ENCODE assay signal across 23 cellular contexts in genomic region chr13:100097821-100098220, GRCh38. TPM values are rescaled to one million over a fixed set of nuclear protein-coding genes. Genes with fewer than 3 reads are reported as not detected.
DNase-seq lines count a peak whose midpoint lies in the region; ATAC-seq, FAIRE-seq and TF ChIP-seq lines count a peak whose summit lies in the region.
"Had no signal": no experiment of that assay in that cellular context is flagged by ENCODE, and none has a peak within 500 bp of the region (broad histone marks: within the 10 kb centered on the region; RNA-seq: fewer than 3 reads in every experiment).

No MANE protein-coding gene starts in this region.

- no peak for TF ChIP-seq EP300 in HepG2 (IDR thresholded peaks at IDR 0.05; ENCODE audit: low read depth in 2 of 2, low read length in 2 of 2)
- TF ChIP-seq EP300 in HepG2 (CRISPR knock-in tag; IDR thresholded peaks at IDR 0.05; ENCODE audit: borderline replicate concordance): no peak

- H3K27me3 ChIP-seq in liver (ENCODE audit: control insufficient read depth in 4 of 4, insufficient read depth in 4 of 4, low read length in 3 of 4) (no peaks in the 10 kb centered on the region), HepG2 (ENCODE audit: control insufficient read depth in 1 of 2, insufficient read depth in 2 of 2, low read length in 2 of 2) (no peaks in the 10 kb centered on the region), prostate gland (replicated peaks; ENCODE audit: insufficient read depth) (no peaks in the 10 kb centered on the region), right cardiac atrium (ENCODE audit: control insufficient read depth, insufficient read depth) (no peaks in the 10 kb centered on the region)
- no peaks in the 10 kb centered on the region for H3K27me3 ChIP-seq in naive thymus-derived CD4-positive, alpha-beta T cell (ENCODE audit: control insufficient read depth in 2 of 2, insufficient read depth in 2 of 2, low read length in 2 of 2)
- H3K27me3 ChIP-seq: BLaER1 treated with 17β-estradiol and CSF1 and Interleukin-3, amounts not matched to agents 10 nM and 100 nM had no signal

- H3K4me1 ChIP-seq in liver (ENCODE audit: control insufficient read depth in 4 of 4, insufficient read depth in 4 of 4, low read length in 3 of 4) (peaks cover 12 to 46% (median 21%) of the 10 kb centered on the region in 4 donors), HepG2 (ENCODE audit: insufficient read depth, low read length) (peaks cover 46% of the 10 kb centered on the region), HEK293 (ENCODE audit: control insufficient read depth, insufficient read depth, low read length) (peaks cover 9% of the 10 kb centered on the region), prostate gland (replicated peaks) (peaks cover 8% of the 10 kb centered on the region), right cardiac atrium (ENCODE audit: control insufficient read depth, insufficient read depth, low read length) (peaks cover 6% of the 10 kb centered on the region)
- H3K4me1 ChIP-seq in naive thymus-derived CD4-positive, alpha-beta T cell (ENCODE audit: control insufficient read depth in 2 of 2, insufficient read depth in 2 of 2, low read length in 2 of 2): no peaks in the 10 kb centered on the region

- no peak for TF ChIP-seq CTCF in liver (IDR thresholded peaks at IDR 0.05; ENCODE audit: low read depth, low read length, missing input control)
- TF ChIP-seq CTCF in HepG2 (CRISPR knock-in tag; IDR thresholded peaks at IDR 0.05): no peak
- TF ChIP-seq CTCF in HEK293 (tag by site-specific recombination; IDR thresholded peaks at IDR 0.05): no peak
- TF ChIP-seq CTCF in WTC11 (IDR thresholded peaks at IDR 0.05): no peak
- no peak for TF ChIP-seq CTCF in prostate gland (IDR thresholded peaks at IDR 0.05)

- H4K20me1 ChIP-seq in HepG2 (ENCODE audit: insufficient read depth, low read length): no peaks in the 10 kb centered on the region
- H4K20me1 ChIP-seq: BLaER1 treated with 17β-estradiol and CSF1 and Interleukin-3, amounts not matched to agents 10 nM and 100 nM had no signal

- no peak overlapping the region for H3K27ac Mint-ChIP-seq in WTC11
- H3K27ac Mint-ChIP-seq in naive thymus-derived CD4-positive, alpha-beta T cell: no peak overlapping the region
- H3K27ac Mint-ChIP-seq: B cell had no signal

- DNase-seq in HepG2 (ENCODE audit: low spot score) (no peak), WTC11 (ENCODE audit: low spot score) (no peak), prostate gland (ENCODE audit: low spot score) (no peak), right cardiac atrium (no peak), NCI-H2196 (lab: John Stamatoyannopoulos, UW; ENCODE audit: unreplicated experiment) (no peak)
- DNase-seq in naive thymus-derived CD4-positive, alpha-beta T cell: no peak
- DNase-seq: AML-193; Calu3; CD4-positive, alpha-beta memory T cell; CD4-positive, CD25-positive, alpha-beta regulatory T cell; CD8-positive, alpha-beta memory T cell; COR-L47; DMS79 treated with DMSO at 0.1 percent for 48 hours; GF-D8 had no signal

- peaks cover 5% of the 10 kb centered on the region for H3K9me3 Mint-ChIP-seq in WTC11
- H3K9me3 Mint-ChIP-seq in naive thymus-derived CD4-positive, alpha-beta T cell: peaks cover 0 to 3% (median 0%) of the 10 kb centered on the region in 11 donors
- H3K9me3 Mint-ChIP-seq: CD4-positive, alpha-beta memory T cell; CD4-positive, CD25-positive, alpha-beta regulatory T cell; CD8-positive, alpha-beta memory T cell had no signal

- TF ChIP-seq POLR2A in HepG2 (IDR thresholded peaks at IDR 0.05; ENCODE audit: insufficient read depth in 1 of 2, low read depth in 2 of 2, low read length in 2 of 2): no peak
- TF ChIP-seq POLR2A in prostate gland (IDR thresholded peaks at IDR 0.05): no peak

- H3K9me3 ChIP-seq in liver (ENCODE audit: control insufficient read depth in 4 of 4, low read length in 3 of 4) (no peaks in the 10 kb centered on the region), HepG2 (ENCODE audit: low read length) (no peaks in the 10 kb centered on the region), HEK293 (ENCODE audit: control insufficient read depth, insufficient read depth, low read depth, low read length) (no peaks in the 10 kb centered on the region), prostate gland (no peaks in the 10 kb centered on the region), right cardiac atrium (ENCODE audit: control insufficient read depth, low read length) (no peaks in the 10 kb centered on the region)
- H3K9me3 ChIP-seq in naive thymus-derived CD4-positive, alpha-beta T cell (ENCODE audit: control insufficient read depth in 2 of 3, low read length in 3 of 3): no peaks in the 10 kb centered on the region
- H3K9me3 ChIP-seq: A549 had no signal

- peaks cover 69% of the 10 kb centered on the region for H3K79me2 ChIP-seq in HepG2 (ENCODE audit: insufficient read depth, low read length)

- no peak overlapping the region for H3K4me3 Mint-ChIP-seq in WTC11
- no peak overlapping the region for H3K4me3 Mint-ChIP-seq in naive thymus-derived CD4-positive, alpha-beta T cell
- H3K4me3 Mint-ChIP-seq: B cell; CD14-positive monocyte; CD4-positive, CD25-positive, alpha-beta regulatory T cell; CD8-positive, alpha-beta memory T cell had no signal

- H3K36me3 Mint-ChIP-seq in WTC11: peaks cover 18% of the 10 kb centered on the region
- H3K36me3 Mint-ChIP-seq in naive thymus-derived CD4-positive, alpha-beta T cell: peaks cover 9 to 29% (median 26%) of the 10 kb centered on the region in 5 donors

- POLR2A ChIA-PET in HepG2 (lab: Yijun Ruan, JAX) (interaction anchor here (4.4 kb wide), 1 partner anchor 9 kb away, joined by 59 read pairs; the partner anchor contains the start of gene PCCA), HEK293 (lab: Yijun Ruan, JAX) (interaction anchor here (2.2 kb wide), 1 partner anchor 9 kb away, joined by 11 read pairs; the partner anchor contains the start of gene PCCA), WTC11 (lab: Charles Lee) (interaction anchor here (0.5 to 2.0 kb wide), 2 partner anchors 9 to 95 kb away, joined by 3 to 11 read pairs; partner anchors contain the start of gene PCCA)
- POLR2A ChIA-PET in naive thymus-derived CD4-positive, alpha-beta T cell (lab: Charles Lee): no interaction called here

- ATAC-seq in HepG2 (no peak), WTC11 (no peak), right cardiac atrium (no peak)
- ATAC-seq in naive thymus-derived CD4-positive, alpha-beta T cell: no peak
- ATAC-seq: A549 had no signal

- peaks cover 28% of the 10 kb centered on the region for H3K4me1 Mint-ChIP-seq in WTC11
- peaks cover 0 to 35% (median 21%) of the 10 kb centered on the region in 7 donors for H3K4me1 Mint-ChIP-seq in naive thymus-derived CD4-positive, alpha-beta T cell

- TF ChIP-seq RAD21 in liver (IDR thresholded peaks at IDR 0.05) (no peak), HepG2 (CRISPR knock-in tag; IDR thresholded peaks at IDR 0.05) (no peak)

- CTCF ChIA-PET in HepG2 (lab: Yijun Ruan, JAX; ENCODE audit: low intra/inter-chr PET ratio, low total read pairs) (no interaction called here), HEK293 (lab: Yijun Ruan, JAX) (interaction anchor here (0.6 kb wide), 1 partner anchor 13 kb away, joined by 4 read pairs; no protein-coding TSS in a partner anchor), WTC11 (lab: Charles Lee) (no interaction called here)
- CTCF ChIA-PET in naive thymus-derived CD4-positive, alpha-beta T cell (lab: Charles Lee): no interaction called here

- no peaks in the 10 kb centered on the region for H3K27me3 Mint-ChIP-seq in WTC11 (ENCODE audit: low read depth)
- peaks cover 0 to 4% (median 0%) of the 10 kb centered on the region in 5 donors for H3K27me3 Mint-ChIP-seq in naive thymus-derived CD4-positive, alpha-beta T cell
- H3K27me3 Mint-ChIP-seq: B cell; CD4-positive, alpha-beta memory T cell; CD4-positive, CD25-positive, alpha-beta regulatory T cell; CD8-positive, alpha-beta memory T cell had no signal

- H3K4me2 ChIP-seq in HepG2 (ENCODE audit: low read depth, low read length): no peak overlapping the region
- H3K4me2 ChIP-seq: BLaER1 treated with 17β-estradiol and CSF1 and Interleukin-3, amounts not matched to agents 10 nM and 100 nM had no signal

- intact Hi-C loops in HepG2 (cut with micrococcal nuclease; ENCODE audit: unreplicated experiment) (no loop called here), prostate gland (cut with DNase I) (no loop called here), right cardiac atrium (cut with DNase I) (no loop called here)
- intact Hi-C loops in naive thymus-derived CD4-positive, alpha-beta T cell (cut with micrococcal nuclease): no loop called here

- no peak overlapping the region for H3K9ac ChIP-seq in liver (ENCODE audit: low read depth in 1 of 2, low read length in 2 of 2)
- H3K9ac ChIP-seq in HepG2 (ENCODE audit: insufficient read depth, low read depth, low read length): no peak overlapping the region
- H3K9ac ChIP-seq: BLaER1 treated with 17β-estradiol and CSF1 and Interleukin-3, amounts not matched to agents 10 nM and 100 nM had no signal

- WGBS in liver: 100% methylated on average over 1 of the region's 1 CpG
- 97% methylated on average over 1 of the region's 1 CpG for WGBS in HepG2 (ENCODE audit: low lambda C conversion rate)
- 100% methylated on average over 1 of the region's 1 CpG for WGBS in prostate gland
- WGBS in right cardiac atrium: 100% methylated on average over 1 of the region's 1 CpG

- no TSS peak for BruUV-seq in HepG2 (replicated peaks; lab: Mats Ljungman, UMichigan)

- in situ Hi-C loops in HepG2 (cut with HindIII; ENCODE audit: extremely low pct_ligation_motif_present, low pct_unique_long_range_greater_than_20kb): no loop called here

- no peak overlapping the region for H2AFZ ChIP-seq in HepG2 (ENCODE audit: low read length)

- H3K4me3 ChIP-seq in liver (ENCODE audit: low read depth in 1 of 3, low read length in 3 of 3): no peak overlapping the region
- H3K4me3 ChIP-seq in HepG2 (replicated peaks in 1 of 3; ENCODE audit: insufficient read depth in 1 of 3, low read depth in 2 of 3, low read length in 3 of 3): no peak overlapping the region
- H3K4me3 ChIP-seq in HEK293 (ENCODE audit: low read depth, low read length): no peak overlapping the region
- H3K4me3 ChIP-seq in prostate gland: no peak overlapping the region
- no peak overlapping the region for H3K4me3 ChIP-seq in right cardiac atrium (ENCODE audit: low read length)
- H3K4me3 ChIP-seq in naive thymus-derived CD4-positive, alpha-beta T cell (ENCODE audit: low read length): no peak overlapping the region
- H3K4me3 ChIP-seq: A549; BLaER1 treated with 17β-estradiol and CSF1 and Interleukin-3, amounts not matched to agents 10 nM and 100 nM had no signal

- H3K27ac ChIP-seq in liver (ENCODE audit: low read depth in 1 of 2, low read length in 2 of 2): peak overlapping the region; percentile 62 to 87
- H3K27ac ChIP-seq in HepG2 (ENCODE audit: extremely low read length, insufficient read depth, low read length): no peak overlapping the region
- no peak overlapping the region for H3K27ac ChIP-seq in HEK293 (ENCODE audit: extremely low read depth, low read depth, low read length)
- peak overlapping the region; percentile 76 to 85 for H3K27ac ChIP-seq in prostate gland
- H3K27ac ChIP-seq in right cardiac atrium (ENCODE audit: low read length): no peak overlapping the region
- no peak overlapping the region for H3K27ac ChIP-seq in naive thymus-derived CD4-positive, alpha-beta T cell (ENCODE audit: low read depth, low read length)
- H3K27ac ChIP-seq: BLaER1 treated with 17β-estradiol and CSF1 and Interleukin-3, amounts not matched to agents 10 nM and 100 nM had no signal

- FAIRE-seq in HepG2 (lab: Jason Lieb, UNC): no peak
- FAIRE-seq: A549, D721Med, G401.6, GM12891 had no signal

- no peaks in the 10 kb centered on the region for H3K36me3 ChIP-seq in liver (ENCODE audit: control insufficient read depth in 4 of 4, insufficient read depth in 3 of 4, low read depth in 1 of 4, low read length in 3 of 4)
- H3K36me3 ChIP-seq in HepG2 (replicated peaks in 1 of 2; ENCODE audit: control insufficient read depth in 1 of 2, insufficient read depth in 2 of 2, low read length in 2 of 2): peaks cover 0 to 2% of the 10 kb centered on the region in 2 experiments; a peak in 1 of 5 replicates
- H3K36me3 ChIP-seq in HEK293 (ENCODE audit: control insufficient read depth in 2 of 2, insufficient read depth in 1 of 2, low read length in 2 of 2): no peaks in the 10 kb centered on the region
- no peaks in the 10 kb centered on the region for H3K36me3 ChIP-seq in prostate gland
- no peaks in the 10 kb centered on the region for H3K36me3 ChIP-seq in naive thymus-derived CD4-positive, alpha-beta T cell (ENCODE audit: control insufficient read depth in 2 of 3, insufficient read depth in 3 of 3, low read length in 3 of 3)
- H3K36me3 ChIP-seq: BLaER1 treated with 17β-estradiol and CSF1 and Interleukin-3, amounts not matched to agents 10 nM and 100 nM had no signal

RNA-seq across cellular contexts. Expression of gene PCCA, which starts 8.9 kb away (rescaled TPM):
- 100 to 1,000 TPM in 1 of 2 donors, 10 to 100 TPM in 1; 30.1 to 160 TPM for total RNA-seq in liver
- polyA plus RNA-seq in liver: 10 to 100 TPM; 70.3 to 82.3 TPM
- 32.2 and 34.6 TPM in 2 replicates for total RNA-seq in HepG2 (2016; rRNA removed; fragmentation: Illumina TruSeq; extraction: Trizol)
- 45.1 and 57.1 TPM in 2 replicates for total RNA-seq in HepG2 (2016; cell fraction: cytosol; rRNA removed; fragmentation: Illumina TruSeq; extraction: Trizol; ENCODE audit: low read depth)
- 33.1 and 33.7 TPM in 2 replicates for total RNA-seq in HepG2 (2016; cell fraction: insoluble cytoplasmic fraction; rRNA removed; fragmentation: Illumina TruSeq; extraction: Trizol)
- 19.0 and 22.9 TPM in 2 replicates for total RNA-seq in HepG2 (2016; cell fraction: membrane; rRNA removed; fragmentation: Illumina TruSeq; extraction: Trizol)
- total RNA-seq in HepG2 (2016; cell fraction: nucleus; rRNA removed; fragmentation: Illumina TruSeq; extraction: Trizol): 45.7 and 47.2 TPM in 2 replicates
- 13.1 and 15.0 TPM in 2 replicates for polyA plus RNA-seq in HepG2 (2011; rRNA removed)
- polyA plus RNA-seq in HepG2 (2011; cell fraction: cytosol; rRNA removed): 7.8 and 12.0 TPM in 2 replicates
- polyA plus RNA-seq in HepG2 (2011; cell fraction: nucleus; rRNA removed): 12.3 and 15.8 TPM in 2 replicates
- 24.1 and 37.2 TPM in 2 replicates for polyA plus RNA-seq in HepG2 (2012)
- polyA plus RNA-seq in HepG2 (2016; cell fraction: cytosol; fragmentation: Illumina TruSeq; extraction: Trizol; ENCODE audit: low read depth): 4.5 and 5.4 TPM in 2 replicates
- polyA plus RNA-seq in HepG2 (2016; cell fraction: insoluble cytoplasmic fraction; fragmentation: Illumina TruSeq; extraction: Trizol; ENCODE audit: low read depth): 36.3 and 36.8 TPM in 2 replicates
- polyA plus RNA-seq in HepG2 (2016; cell fraction: membrane; fragmentation: Illumina TruSeq; extraction: Trizol; ENCODE audit: low read depth): 6.1 and 8.5 TPM in 2 replicates
- polyA plus RNA-seq in HepG2 (2016; cell fraction: nucleus; fragmentation: Illumina TruSeq; extraction: Trizol; ENCODE audit: insufficient read depth, low read depth): 32.6 and 38.7 TPM in 2 replicates
- 5.1 and 12.0 TPM in 2 replicates for polyA minus RNA-seq in HepG2 (2011; rRNA and poly(A)+ RNA removed; ENCODE audit: low replicate concordance)
- polyA minus RNA-seq in HepG2 (2011; cell fraction: cytosol; rRNA and poly(A)+ RNA removed): 10.9 and 14.1 TPM in 2 replicates
- 65.3 and 67.1 TPM in 2 replicates for polyA minus RNA-seq in HepG2 (2011; cell fraction: nucleus; rRNA and poly(A)+ RNA removed)
- total RNA-seq in WTC11 (2021): 52.8 to 68.3 TPM (median 66.2 TPM) in 3 replicates
- 10 to 100 TPM; 52.7 to 66.4 TPM for total RNA-seq in prostate gland
- total RNA-seq in right cardiac atrium: 10 to 100 TPM; 49.6 to 56.2 (median 55.3) TPM
- 35.6 TPM for polyA plus RNA-seq in right cardiac atrium
- 10 to 100 TPM in 4 of 5 experiments, 1 to 10 TPM in 1; 8.3 to 14.6 (median 12.0) TPM for total RNA-seq in naive thymus-derived CD4-positive, alpha-beta T cell
- polyA plus RNA-seq in naive thymus-derived CD4-positive, alpha-beta T cell: 1 to 10 TPM; 7.3 to 9.0 TPM

Comparison
In these comparisons a context has a peak if more than half of its experiments do, and no peak if none do; other contexts are left out.
1. H3K27ac ChIP-seq: peak in liver (2 of 2) and prostate gland (2 of 2); none in HepG2 (single experiment), HEK293 (single experiment), right cardiac atrium (single experiment) and naive thymus-derived CD4-positive, alpha-beta T cell (single experiment).